In genomic region chr3:66479532-66479947, GRCh38 we compare ENCODE assay signal across 13 cellular contexts. TPM values are rescaled to one million over a fixed set of nuclear protein-coding genes. Genes with fewer than 3 reads are reported as not detected.
A peak's percentile ranks its signal among the peaks of the same experiment; 100 is the strongest.
DNase-seq lines count a peak whose midpoint lies in the region; ATAC-seq and TF ChIP-seq lines count a peak whose summit lies in the region.
"Had no signal": no experiment of that assay in that cellular context is flagged by ENCODE, and none has a peak within 500 bp of the region (broad histone marks: within the 10 kb centered on the region; RNA-seq: fewer than 3 reads in every experiment).

No MANE protein-coding gene starts in this region.

- H3K27ac ChIP-seq in neural progenitor cell (no peak overlapping the region), suprapubic skin (no peak overlapping the region)
- no peak overlapping the region for H3K27ac ChIP-seq in CD8-positive, alpha-beta T cell (ENCODE audit: low read depth, low read length)

- DNase-seq in neural progenitor cell (ENCODE audit: low spot score) (no peak), suprapubic skin (ENCODE audit: low spot score in 2 of 2) (no peak), epidermal melanocyte (ENCODE audit: insufficient read length, low spot score) (no peak), Right ventricle myocardium superior (no peak)
- DNase-seq in CD8-positive, alpha-beta T cell: no peak
- DNase-seq: activated CD8-positive, alpha-beta memory T cell treated with anti-CD3 and anti-CD28 coated beads, Interleukin-2, amount 10 ng/mL, durations not matched to agents 7 days and 5 days; esophagus squamous epithelium; H7; NCI-H187; stimulated activated CD4-positive, alpha-beta T cell treated with anti-CD3 and anti-CD28 coated beads, Interleukin-2, amount 100 ng/mL, for 24 hours had no signal

- POLR2A ChIA-PET in CD8-positive, alpha-beta T cell (lab: Charles Lee): interaction anchor here (1.1 to 1.3 kb wide), 2 partner anchors 10 kb away, joined by 3 to 5 read pairs; no protein-coding TSS in a partner anchor

- H3K36me3 Mint-ChIP-seq in T-helper 1 cell treated with Interleukin-12 subunit alpha and Interleukin-12 subunit beta and Interleukin-4 antibody, amounts not matched to agents 30 μg/mL and 1 μg/mL, for 36 hours (ENCODE audit: low read depth): peaks cover 22% of the 10 kb centered on the region
- H3K36me3 Mint-ChIP-seq in neural progenitor cell: peaks cover 14% of the 10 kb centered on the region
- H3K36me3 Mint-ChIP-seq in CD8-positive, alpha-beta T cell: no peaks in the 10 kb centered on the region

- H3K4me1 ChIP-seq in neural progenitor cell (peaks cover 94% of the 10 kb centered on the region), suprapubic skin (peaks cover 65% of the 10 kb centered on the region)
- peaks cover 32% of the 10 kb centered on the region for H3K4me1 ChIP-seq in CD8-positive, alpha-beta T cell (ENCODE audit: insufficient read depth, low read length)

- intact Hi-C loops in Right ventricle myocardium superior (cut with DNase I): no loop called here
- intact Hi-C loops in CD8-positive, alpha-beta T cell (cut with DNase I, micrococcal nuclease): no loop called here

- H3K4me2 ChIP-seq in neural progenitor cell: peak overlapping the region; percentile 4

- no peak for TF ChIP-seq CTCF in neural progenitor cell (IDR thresholded peaks at IDR 0.05)
- no peak for TF ChIP-seq CTCF in suprapubic skin (IDR thresholded peaks at IDR 0.05)
- no peak for TF ChIP-seq CTCF in CD8-positive, alpha-beta T cell (IDR thresholded peaks at IDR 0.05)

- 85% methylated on average over 2 of the region's 2 CpGs for WGBS in suprapubic skin

- H3K4me3 Mint-ChIP-seq in T-helper 1 cell treated with Interleukin-12 subunit alpha and Interleukin-12 subunit beta and Interleukin-4 antibody, amounts not matched to agents 30 μg/mL and 1 μg/mL, for 36 hours: peak overlapping the region; percentile 47
- no peak overlapping the region for H3K4me3 Mint-ChIP-seq in neural progenitor cell
- no peak overlapping the region for H3K4me3 Mint-ChIP-seq in CD8-positive, alpha-beta T cell
- H3K4me3 Mint-ChIP-seq: activated CD8-positive, alpha-beta memory T cell treated with anti-CD3 and anti-CD28 coated beads, Interleukin-2, amount 10 ng/mL, durations not matched to agents 7 days and 5 days had no signal

- H3K9ac ChIP-seq in neural progenitor cell: no peak overlapping the region

- H3K4me3 ChIP-seq in neural progenitor cell (no peak overlapping the region), suprapubic skin (no peak overlapping the region)
- no peak overlapping the region for H3K4me3 ChIP-seq in CD8-positive, alpha-beta T cell (ENCODE audit: low read depth, low read length)
- H3K4me3 ChIP-seq: esophagus squamous epithelium had no signal

- H3K79me2 ChIP-seq in neural progenitor cell (ENCODE audit: low read depth): peaks cover 100% of the 10 kb centered on the region

- no peak overlapping the region for H2AFZ ChIP-seq in neural progenitor cell (replicated peaks)

- no peaks in the 10 kb centered on the region for H3K9me3 ChIP-seq in neural progenitor cell (ENCODE audit: low read depth)
- H3K9me3 ChIP-seq in suprapubic skin: no peaks in the 10 kb centered on the region
- no peaks in the 10 kb centered on the region for H3K9me3 ChIP-seq in CD8-positive, alpha-beta T cell (ENCODE audit: low read length)
- H3K9me3 ChIP-seq: esophagus squamous epithelium had no signal

- no peak for TF ChIP-seq POLR2A in suprapubic skin (IDR thresholded peaks at IDR 0.05)

- peak overlapping the region; percentile 29 for H3K27ac Mint-ChIP-seq in T-helper 1 cell treated with Interleukin-12 subunit alpha and Interleukin-12 subunit beta and Interleukin-4 antibody, amounts not matched to agents 30 μg/mL and 1 μg/mL, for 36 hours
- no peak overlapping the region for H3K27ac Mint-ChIP-seq in neural progenitor cell
- H3K27ac Mint-ChIP-seq in CD8-positive, alpha-beta T cell: no peak overlapping the region
- H3K27ac Mint-ChIP-seq: activated CD8-positive, alpha-beta memory T cell treated with anti-CD3 and anti-CD28 coated beads, Interleukin-2, amount 10 ng/mL, durations not matched to agents 7 days and 5 days had no signal

- ATAC-seq in GM18508 (IDR thresholded peaks at IDR 0.05; ENCODE audit: insufficient read depth, unreplicated experiment): peak; percentile 32
- peak; percentile 34 for ATAC-seq in GM21360 (IDR thresholded peaks at IDR 0.05; ENCODE audit: unreplicated experiment)
- no peak for ATAC-seq in Right ventricle myocardium superior (ENCODE audit: poor library complexity)
- ATAC-seq in CD8-positive, alpha-beta T cell: no peak
- ATAC-seq: activated CD8-positive, alpha-beta memory T cell treated with anti-CD3 and anti-CD28 coated beads, Interleukin-2, amount 10 ng/mL, durations not matched to agents 7 days and 5 days had no signal

- CTCF ChIA-PET in CD8-positive, alpha-beta T cell (lab: Charles Lee): interaction anchor here (1.6 to 1.9 kb wide), 2 partner anchors 11 to 72 kb away, joined by 4 to 5 read pairs; no protein-coding TSS in a partner anchor

- no peaks in the 10 kb centered on the region for H3K27me3 ChIP-seq in neural progenitor cell
- no peaks in the 10 kb centered on the region for H3K27me3 ChIP-seq in suprapubic skin
- no peaks in the 10 kb centered on the region for H3K27me3 ChIP-seq in CD8-positive, alpha-beta T cell (ENCODE audit: insufficient read depth, low read length)
- H3K27me3 ChIP-seq: esophagus squamous epithelium had no signal

- TF ChIP-seq EP300 in suprapubic skin (IDR thresholded peaks at IDR 0.05): no peak

- peaks cover 10% of the 10 kb centered on the region for H3K9me3 Mint-ChIP-seq in T-helper 1 cell treated with Interleukin-12 subunit alpha and Interleukin-12 subunit beta and Interleukin-4 antibody, amounts not matched to agents 30 μg/mL and 1 μg/mL, for 36 hours
- H3K9me3 Mint-ChIP-seq in neural progenitor cell: peaks cover 5% of the 10 kb centered on the region
- H3K9me3 Mint-ChIP-seq in CD8-positive, alpha-beta T cell: no peaks in the 10 kb centered on the region

- H3K4me1 Mint-ChIP-seq in T-helper 1 cell treated with Interleukin-12 subunit alpha and Interleukin-12 subunit beta and Interleukin-4 antibody, amounts not matched to agents 30 μg/mL and 1 μg/mL, for 36 hours (ENCODE audit: low read depth): peaks cover 55% of the 10 kb centered on the region
- H3K4me1 Mint-ChIP-seq in neural progenitor cell: peaks cover 42% of the 10 kb centered on the region
- H3K4me1 Mint-ChIP-seq in CD8-positive, alpha-beta T cell (ENCODE audit: low read depth): peaks cover 66% of the 10 kb centered on the region

- H3K36me3 ChIP-seq in neural progenitor cell (no peaks in the 10 kb centered on the region), suprapubic skin (no peaks in the 10 kb centered on the region)
- no peaks in the 10 kb centered on the region for H3K36me3 ChIP-seq in CD8-positive, alpha-beta T cell (ENCODE audit: insufficient read depth, low read length)
- H3K36me3 ChIP-seq: esophagus squamous epithelium had no signal

- H3F3A ChIP-seq in neural progenitor cell (ENCODE audit: low read depth): peaks cover 39% of the 10 kb centered on the region

- H3K27me3 Mint-ChIP-seq in T-helper 1 cell treated with Interleukin-12 subunit alpha and Interleukin-12 subunit beta and Interleukin-4 antibody, amounts not matched to agents 30 μg/mL and 1 μg/mL, for 36 hours (ENCODE audit: low read depth): no peaks in the 10 kb centered on the region
- no peaks in the 10 kb centered on the region for H3K27me3 Mint-ChIP-seq in neural progenitor cell (ENCODE audit: insufficient read depth, low read depth)
- no peaks in the 10 kb centered on the region for H3K27me3 Mint-ChIP-seq in CD8-positive, alpha-beta T cell (ENCODE audit: low read depth)
- H3K27me3 Mint-ChIP-seq: activated CD8-positive, alpha-beta memory T cell treated with anti-CD3 and anti-CD28 coated beads, Interleukin-2, amount 10 ng/mL, durations not matched to agents 7 days and 5 days had no signal

- peaks cover 100% of the 10 kb centered on the region for H4K20me1 ChIP-seq in neural progenitor cell (ENCODE audit: low read depth)

RNA-seq across cellular contexts. Expression of gene LRIG1, which starts 21.3 kb away (rescaled TPM):
- total RNA-seq in neural progenitor cell (ENCODE audit: low replicate concordance) (169 and 184 TPM in 2 replicates), suprapubic skin (10 to 100 TPM; 69.1 to 88.0 (median 78.9) TPM), Right ventricle myocardium superior (93.9 TPM)
- total RNA-seq in CD8-positive, alpha-beta T cell: 10 to 100 TPM; 38.2 to 39.4 TPM

Comparison
In these comparisons a context has a peak if more than half of its experiments do, and no peak if none do; other contexts are left out.
1. ATAC-seq: peak in GM18508 (single experiment) and GM21360 (single experiment); none in Right ventricle myocardium superior (single experiment) and CD8-positive, alpha-beta T cell (single experiment).